Comparison of ENCODE assay signal across 1 cellular context in the genomic region with DNA sequence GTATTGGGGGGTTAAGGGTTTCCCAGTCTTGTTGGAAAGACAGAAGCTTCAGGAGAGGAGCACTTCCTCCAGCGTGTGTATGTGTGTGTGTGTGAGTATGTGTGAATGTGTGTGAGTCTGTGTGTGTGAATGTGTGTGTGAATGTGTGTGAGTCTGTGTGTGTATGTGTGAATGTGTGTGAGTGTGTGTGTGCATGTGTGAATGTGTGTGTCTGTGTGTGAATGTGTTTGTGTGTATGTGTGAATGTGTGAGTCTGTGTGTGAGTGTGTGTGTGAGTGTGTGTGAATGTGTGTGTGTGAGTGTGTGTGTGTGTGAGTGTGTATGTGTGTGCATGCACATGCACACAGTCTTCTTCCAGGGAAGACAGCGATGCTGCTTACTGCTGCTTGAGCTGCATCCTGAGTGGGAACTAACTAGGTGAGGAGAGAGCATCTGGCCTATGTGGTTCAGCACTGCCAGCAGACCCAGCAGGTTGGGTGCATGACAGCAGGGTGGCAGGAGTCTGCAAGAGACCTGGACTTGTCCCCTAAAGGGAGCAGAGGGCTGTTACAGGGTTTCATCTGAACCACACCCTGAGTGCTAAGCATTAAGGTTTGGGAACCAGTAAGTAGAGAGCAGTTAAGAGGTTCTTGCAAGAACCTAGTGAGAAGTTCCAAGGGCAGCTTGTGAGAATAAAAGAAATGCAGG.
TF ChIP-seq lines count a peak whose summit lies in the region.

No MANE protein-coding gene starts in this region.

TF ChIP-seq in A549, 52 proteins besides CTCF, POLR2A, EP300 and RAD21:
- TF ChIP-seq CBX8 (IDR thresholded peaks at IDR 0.05) (no peak), NPAS2 (CRISPR knock-in tag; IDR thresholded peaks at IDR 0.05; ENCODE audit: borderline replicate concordance) (no peak)
